Comparison of ENCODE assay signal across 8 cellular contexts in the genomic region with DNA sequence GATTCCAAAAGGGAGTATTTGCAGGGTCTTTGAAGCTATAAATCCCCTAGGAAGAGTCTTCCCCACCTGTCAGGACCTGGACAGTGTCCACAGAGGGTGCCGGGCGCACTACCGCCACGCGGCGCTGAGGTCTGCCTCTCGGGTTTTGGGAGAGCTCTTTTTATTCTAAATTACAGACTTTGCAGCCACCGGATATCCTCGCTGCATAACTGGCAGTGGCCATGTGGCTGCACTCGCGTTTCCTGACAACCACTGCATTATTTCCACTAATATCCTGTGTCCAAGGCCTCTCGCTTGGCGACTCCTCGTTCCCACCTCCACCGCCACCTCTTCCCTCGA. TPM values are rescaled to one million over a fixed set of nuclear protein-coding genes. Genes with fewer than 3 reads are reported as not detected.
DNase-seq lines count a peak whose midpoint lies in the region; ATAC-seq and TF ChIP-seq lines count a peak whose summit lies in the region.

No MANE protein-coding gene starts in this region.

- H4K20me1 ChIP-seq in osteoblast (ENCODE audit: insufficient read depth, low read length) = peaks cover 3% of the 10 kb centered on the region

- no peaks in the 10 kb centered on the region for H3K9me3 ChIP-seq in osteoblast (ENCODE audit: low read depth, low read length)

- no peak overlapping the region for H3K27ac ChIP-seq in osteoblast (ENCODE audit: low read depth, low read length)

- H3K36me3 Mint-ChIP-seq in glutamatergic neuron (ENCODE audit: unreplicated experiment) = no peaks in the 10 kb centered on the region

- peak overlapping the region; percentile 89 for H3K4me3 Mint-ChIP-seq in glutamatergic neuron (ENCODE audit: unreplicated experiment)

- peaks cover 3% of the 10 kb centered on the region for H3K27me3 Mint-ChIP-seq in glutamatergic neuron (ENCODE audit: unreplicated experiment)

- TF ChIP-seq CTCF in glutamatergic neuron (IDR thresholded peaks at IDR 0.05; ENCODE audit: partially characterized antibody, unreplicated experiment) (no peak), osteoblast (IDR thresholded peaks at IDR 0.05; ENCODE audit: extremely low read depth, low read depth, low read length) (peak; percentile 33)

- H3K79me2 ChIP-seq in osteoblast (ENCODE audit: insufficient read depth, low read length) = peaks cover 11% of the 10 kb centered on the region

- no peaks in the 10 kb centered on the region for H3K36me3 ChIP-seq in osteoblast (ENCODE audit: insufficient read depth, low read length)

- DNase-seq in DMS53 (lab: John Stamatoyannopoulos, UW) (peak; percentile 78), NAMALWA (ENCODE audit: low spot score) (peak; percentile 72), glutamatergic neuron (peak; percentile 41), osteoblast (ENCODE audit: insufficient read length, low spot score, missing footprints) (peak; percentile 95), HK-2 (ENCODE audit: unreplicated experiment) (no peak), GOT3 (lab: John Stamatoyannopoulos, UW) (no peak)
- DNase-seq in activated effector memory CD4-positive, alpha-beta T cell treated with anti-CD3 and anti-CD28 coated beads, Interleukin-2, amount 50 U/mL, for 16 hours = peak; percentile 74

- H3K4me1 Mint-ChIP-seq in glutamatergic neuron (ENCODE audit: low read depth, unreplicated experiment) = peaks cover 20% of the 10 kb centered on the region

- H3K4me2 ChIP-seq in osteoblast (ENCODE audit: insufficient read depth, low read length) = peak overlapping the region; percentile 89

- peaks cover 10% of the 10 kb centered on the region for H3K4me1 ChIP-seq in osteoblast (ENCODE audit: insufficient read depth, low read length)

- ATAC-seq in GM21526 (IDR thresholded peaks at IDR 0.05; ENCODE audit: low FRiP score, unreplicated experiment) = peak; percentile 4

- no peaks in the 10 kb centered on the region for H3K27me3 ChIP-seq in osteoblast (ENCODE audit: insufficient read depth, low read length)

- H3K27ac Mint-ChIP-seq in glutamatergic neuron (ENCODE audit: unreplicated experiment) = peak overlapping the region; percentile 88

- H3K4me3 ChIP-seq in osteoblast (ENCODE audit: insufficient read depth, low read length) = peak overlapping the region; percentile 84

- H3K9me3 Mint-ChIP-seq in glutamatergic neuron (ENCODE audit: unreplicated experiment) = peaks cover 10% of the 10 kb centered on the region

- peak overlapping the region; percentile 94 for H2AFZ ChIP-seq in osteoblast (ENCODE audit: low read length)

RNA-seq across cellular contexts. Expression of gene TMEM131L, which starts 0.6 kb away (rescaled TPM):
- total RNA-seq in glutamatergic neuron (ENCODE audit: unreplicated experiment) (60.2 TPM), osteoblast (8.3 and 9.0 TPM in 2 replicates)

Comparison
In these comparisons a context has a peak if more than half of its experiments do, and no peak if none do; other contexts are left out.
1. DNase-seq: peak in DMS53 (single experiment), NAMALWA (single experiment), activated effector memory CD4-positive, alpha-beta T cell treated with anti-CD3 and anti-CD28 coated beads, Interleukin-2, amount 50 U/mL, for 16 hours (single experiment), glutamatergic neuron (single experiment) and osteoblast (single experiment); none in HK-2 (single experiment) and GOT3 (single experiment).